Comparison of ENCODE assay signal across 8 cellular contexts in the genomic region with DNA sequence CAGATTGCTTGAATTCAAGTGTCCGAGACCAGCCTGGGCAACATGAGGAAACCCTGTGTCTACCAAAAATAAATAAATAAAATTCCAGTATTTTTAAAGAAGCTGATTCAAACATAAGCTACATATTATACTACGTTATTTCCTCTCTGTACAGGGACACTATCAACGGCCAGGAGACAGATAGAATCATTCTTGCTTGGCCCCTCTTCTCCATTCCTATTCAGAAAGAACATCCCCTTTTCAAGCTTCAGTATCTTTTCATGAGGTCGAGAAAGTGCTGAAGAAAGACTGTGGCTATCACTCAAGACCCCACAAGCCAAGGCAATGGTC. TPM values are rescaled to one million over a fixed set of nuclear protein-coding genes. Genes with fewer than 3 reads are reported as not detected.
DNase-seq lines count a peak whose midpoint lies in the region; ATAC-seq and TF ChIP-seq lines count a peak whose summit lies in the region.

No MANE protein-coding gene starts in this region.

- H3K4me1 Mint-ChIP-seq in activated CD4-positive, alpha-beta T cell treated with anti-CD3 and anti-CD28 coated beads, Interleukin-2, amount 10 ng/mL, durations not matched to agents 7 days and 5 days = peaks cover 36% of the 10 kb centered on the region
- H3K4me1 Mint-ChIP-seq in chondrocyte (ENCODE audit: low read depth) (peaks cover 28% of the 10 kb centered on the region), natural killer cell (peaks cover 50 to 51% of the 10 kb centered on the region in 2 donors)

- no peak overlapping the region for H3K27ac ChIP-seq in HUES48 (ENCODE audit: low read depth, low read length)

- peaks cover 6% of the 10 kb centered on the region for H3K27me3 Mint-ChIP-seq in activated CD4-positive, alpha-beta T cell treated with anti-CD3 and anti-CD28 coated beads, Interleukin-2, amount 10 ng/mL, durations not matched to agents 7 days and 5 days
- H3K27me3 Mint-ChIP-seq in chondrocyte (ENCODE audit: low read depth) (no peaks in the 10 kb centered on the region), natural killer cell (ENCODE audit: low read depth in 2 of 2) (no peaks in the 10 kb centered on the region)

- no peak for DNase-seq in activated CD4-positive, alpha-beta T cell treated with anti-CD3 and anti-CD28 coated beads, Interleukin-2, amount 10 ng/mL, durations not matched to agents 7 days and 5 days
- no peak for DNase-seq in activated CD4-positive, alpha-beta T cell treated with anti-CD3 and anti-CD28 coated beads for 1 hour
- DNase-seq in chondrocyte (ENCODE audit: low spot score) (no peak), natural killer cell (no peak), NCI-H226 (no peak)
- no peak for DNase-seq in stimulated activated CD8-positive, alpha-beta memory T cell treated with anti-CD3 and anti-CD28 coated beads, Interleukin-4, amount 100 ng/mL, for 48 hours

- H3K27ac Mint-ChIP-seq in activated CD4-positive, alpha-beta T cell treated with anti-CD3 and anti-CD28 coated beads, Interleukin-2, amount 10 ng/mL, durations not matched to agents 7 days and 5 days = peak overlapping the region; percentile 80
- H3K27ac Mint-ChIP-seq in chondrocyte (ENCODE audit: unreplicated experiment) (peak overlapping the region; percentile 69), natural killer cell (peak overlapping the region; percentile 98)

- TF ChIP-seq CTCF in chondrocyte (IDR thresholded peaks at IDR 0.05) = peak; percentile 20
- no peak for TF ChIP-seq CTCF in natural killer cell (IDR thresholded peaks at IDR 0.05)

- peak overlapping the region; percentile 82 for H3K4me3 ChIP-seq in HUES48 (ENCODE audit: low read depth, low read length)

- H3K9me3 ChIP-seq in HUES48 (ENCODE audit: control insufficient read depth, insufficient read depth, low read length) = no peaks in the 10 kb centered on the region

- H3K36me3 Mint-ChIP-seq in activated CD4-positive, alpha-beta T cell treated with anti-CD3 and anti-CD28 coated beads, Interleukin-2, amount 10 ng/mL, durations not matched to agents 7 days and 5 days (ENCODE audit: low read depth) = peaks cover 21% of the 10 kb centered on the region
- H3K36me3 Mint-ChIP-seq in chondrocyte (ENCODE audit: low read depth) = no peaks in the 10 kb centered on the region
- H3K36me3 Mint-ChIP-seq in natural killer cell = no peaks in the 10 kb centered on the region

- no peaks in the 10 kb centered on the region for H3K9me3 Mint-ChIP-seq in activated CD4-positive, alpha-beta T cell treated with anti-CD3 and anti-CD28 coated beads, Interleukin-2, amount 10 ng/mL, durations not matched to agents 7 days and 5 days
- no peaks in the 10 kb centered on the region for H3K9me3 Mint-ChIP-seq in chondrocyte (ENCODE audit: low read depth)
- no peaks in the 10 kb centered on the region for H3K9me3 Mint-ChIP-seq in natural killer cell

- POLR2A ChIA-PET in activated CD4-positive, alpha-beta T cell treated with anti-CD3 and anti-CD28 coated beads, Interleukin-2, amount 10 ng/mL, durations not matched to agents 7 days and 5 days (lab: Charles Lee) = interaction anchor here (0.6 kb wide), 1 partner anchor 199 kb away, joined by 3 read pairs; no protein-coding TSS in a partner anchor

- peaks cover 18% of the 10 kb centered on the region for H3K4me1 ChIP-seq in HUES48 (ENCODE audit: control insufficient read depth, insufficient read depth, low read length)

- peak overlapping the region; percentile 71 for H3K4me3 Mint-ChIP-seq in activated CD4-positive, alpha-beta T cell treated with anti-CD3 and anti-CD28 coated beads, Interleukin-2, amount 10 ng/mL, durations not matched to agents 7 days and 5 days
- H3K4me3 Mint-ChIP-seq in chondrocyte (ENCODE audit: unreplicated experiment) (peak overlapping the region; percentile 89), natural killer cell (peak overlapping the region; percentile 96)

- CTCF ChIA-PET in activated CD4-positive, alpha-beta T cell treated with anti-CD3 and anti-CD28 coated beads, Interleukin-2, amount 10 ng/mL, durations not matched to agents 7 days and 5 days (lab: Charles Lee) = interaction anchor here (0.6 to 1.3 kb wide), 9 partner anchors 16 to 203 kb away, joined by 3 to 4 read pairs (median 3); no protein-coding TSS in a partner anchor

- peaks cover 13% of the 10 kb centered on the region for H3K27me3 ChIP-seq in HUES48 (ENCODE audit: control insufficient read depth, insufficient read depth, low read length)

- H3K36me3 ChIP-seq in HUES48 (ENCODE audit: control insufficient read depth, insufficient read depth, low read length) = no peaks in the 10 kb centered on the region

- intact Hi-C loops in natural killer cell (cut with micrococcal nuclease) = loop anchor here (2.0 kb wide), 1 partner anchor 73 kb away; no protein-coding TSS in a partner anchor

- no peak overlapping the region for H3K9ac ChIP-seq in HUES48 (ENCODE audit: low read depth, low read length)

- ATAC-seq in natural killer cell (peak in 2 of 3 donors; percentile 7 to 14), HG02970 (IDR thresholded peaks at IDR 0.05; ENCODE audit: low FRiP score, unreplicated experiment) (no peak)

RNA-seq across cellular contexts. Expression of a gene that starts 0.3 kb away (rescaled TPM):
- 10 to 100 TPM; 36.9 to 44.8 TPM for total RNA-seq in activated CD4-positive, alpha-beta T cell treated with anti-CD3 and anti-CD28 coated beads, Interleukin-2, amount 10 ng/mL, durations not matched to agents 7 days and 5 days
- total RNA-seq in chondrocyte (47.5 to 53.1 TPM (median 49.8 TPM) in 3 replicates), natural killer cell (100 to 1,000 TPM; 115 to 139 (median 126) TPM)
